In the genomic region with DNA sequence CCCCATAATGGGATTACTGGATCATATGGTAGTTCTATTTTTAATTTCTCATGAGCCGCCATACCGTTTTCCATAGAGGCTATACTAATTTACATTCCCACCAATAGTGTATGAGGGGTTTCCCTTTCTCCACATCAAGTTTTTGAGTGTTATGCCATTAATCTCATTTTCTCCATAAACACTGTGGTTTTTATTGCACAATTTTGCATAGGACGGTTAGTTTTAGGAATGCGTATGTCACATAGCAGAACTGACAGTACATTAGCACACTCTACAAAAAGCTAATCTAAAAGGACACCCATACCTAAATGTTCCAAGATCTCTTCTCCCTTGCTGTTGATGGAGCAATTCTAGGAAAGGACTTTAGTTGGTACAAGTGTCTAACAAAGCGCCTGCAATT, we compare ENCODE assay signal across 18 cellular contexts. TPM values are rescaled to one million over a fixed set of nuclear protein-coding genes. Genes with fewer than 3 reads are reported as not detected.
DNase-seq lines count a peak whose midpoint lies in the region; ATAC-seq, FAIRE-seq and TF ChIP-seq lines count a peak whose summit lies in the region.
"Had no signal": no experiment of that assay in that cellular context is flagged by ENCODE, and none has a peak within 500 bp of the region (broad histone marks: within the 10 kb centered on the region; RNA-seq: fewer than 3 reads in every experiment).

No MANE protein-coding gene starts in this region.

- intact Hi-C loops in MCF 10A (cut with micrococcal nuclease) (no loop called here), mammary epithelial cell (cut with micrococcal nuclease) (no loop called here), K562 (cut with micrococcal nuclease) (no loop called here), posterior vena cava (cut with DNase I) (no loop called here)

- no peak for ATAC-seq in K562
- no peak for ATAC-seq in stimulated activated effector memory CD8-positive, alpha-beta T cell treated with anti-CD3 and anti-CD28 coated beads, Interleukin-12 subunit alpha, Interleukin-12 subunit beta, amount 100 ng/mL, for 72 hours
- ATAC-seq in HG03432 (IDR thresholded peaks at IDR 0.05; ENCODE audit: unreplicated experiment), result no peak
- ATAC-seq: SK-N-SH treated with all-trans-retinoic acid at 6 μM for 48 hours had no signal

- no peak overlapping the region for H2AFZ ChIP-seq in mammary epithelial cell (ENCODE audit: low read depth, low read length)
- no peak overlapping the region for H2AFZ ChIP-seq in K562 (ENCODE audit: low read depth, low read length)

- TF ChIP-seq CTCF in MCF 10A (IDR thresholded peaks at IDR 0.05; ENCODE audit: unreplicated experiment) (no peak), mammary epithelial cell (conservative IDR thresholded peaks at IDR 0.05 in 1 of 2, IDR thresholded peaks at IDR 0.05 in 1 of 2; ENCODE audit: extremely low read depth in 1 of 2, insufficient read depth in 1 of 2, low read depth in 1 of 2, low read length in 2 of 2) (no peak), K562 (IDR thresholded peaks at IDR 0.05 in 2 of 3, conservative IDR thresholded peaks at IDR 0.05 in 1 of 3; ENCODE audit: insufficient read depth in 2 of 3, low read depth in 1 of 3, low read length in 3 of 3) (no peak)

- no peak for FAIRE-seq in K562 (lab: Jason Lieb, UNC)
- FAIRE-seq: GM12891, RCC 7860 had no signal

- peaks cover 72% of the 10 kb centered on the region for H3K79me2 ChIP-seq in mammary epithelial cell (ENCODE audit: insufficient read depth, low read length)
- H3K79me2 ChIP-seq in K562 (ENCODE audit: control insufficient read depth, insufficient read depth, low read length), result peaks cover 75% of the 10 kb centered on the region

- no peak for TF ChIP-seq EP300 in K562 (IDR thresholded peaks at IDR 0.05; ENCODE audit: low read length)

- H3K27ac Mint-ChIP-seq in MCF 10A (ENCODE audit: low read depth, unreplicated experiment), result no peak overlapping the region
- H3K27ac Mint-ChIP-seq in stimulated activated effector memory CD8-positive, alpha-beta T cell treated with anti-CD3 and anti-CD28 coated beads, Interleukin-12 subunit alpha, Interleukin-12 subunit beta, amount 100 ng/mL, for 72 hours, result peak overlapping the region; percentile 5

- WGBS in mammary epithelial cell (ENCODE audit: low coverage, missing lambda C conversion rate), result 86% methylated on average over 5 of the region's 5 CpGs
- WGBS in K562 (ENCODE audit: insufficient coverage, low coverage, missing lambda C conversion rate), result 91% methylated on average over 5 of the region's 5 CpGs

- dilution Hi-C loops in mammary epithelial cell (cut with HindIII; ENCODE audit: low sequenced_read_pairs), result no loop called here

- H3K4me3 ChIP-seq in mammary epithelial cell (replicated peaks in 1 of 3; ENCODE audit: insufficient read depth in 1 of 3, low read depth in 2 of 3, low read length in 3 of 3), result no peak overlapping the region
- no peak overlapping the region for H3K4me3 ChIP-seq in K562
- H3K4me3 ChIP-seq: BLaER1 treated with 17β-estradiol and CSF1 and Interleukin-3, amounts not matched to agents 10 nM and 100 nM had no signal

- H3K4me1 ChIP-seq in mammary epithelial cell (ENCODE audit: insufficient read depth, low read length), result peaks cover 6% of the 10 kb centered on the region
- peaks cover 4% of the 10 kb centered on the region in 2 experiments; a peak in 3 of 5 replicates for H3K4me1 ChIP-seq in K562 (replicated peaks in 1 of 2; ENCODE audit: control insufficient read depth in 2 of 2, insufficient read depth in 2 of 2, low read length in 2 of 2)

- DNase-seq in MCF 10A (ENCODE audit: unreplicated experiment) (peak; percentile 51), mammary epithelial cell (no peak), NCI-H526 (lab: John Stamatoyannopoulos, UW) (peak; percentile 28 to 30), K562 (ENCODE audit: extremely low read depth in 1 of 4, low spot score in 3 of 4) (no peak), NCI-H1417 (lab: John Stamatoyannopoulos, UW) (no peak), posterior vena cava (ENCODE audit: low spot score) (no peak)
- no peak for DNase-seq in stimulated activated effector memory CD8-positive, alpha-beta T cell treated with anti-CD3 and anti-CD28 coated beads, Interleukin-12 subunit alpha, Interleukin-12 subunit beta, amount 100 ng/mL, for 72 hours (ENCODE audit: low spot score in 2 of 2)
- DNase-seq: DND-41, GF-D8, NCI-H1092, NCI-H2081 treated with DMSO at 0.1 percent for 48 hours, NCI-H510A, Right ventricle myocardium superior had no signal

- in situ Hi-C loops in mammary epithelial cell (cut with MboI; ENCODE audit: low sequenced_read_pairs in 2 of 2), result no loop called here
- in situ Hi-C loops in K562 (cut with MboI), result no loop called here

- peaks cover 22% of the 10 kb centered on the region for H3K4me1 Mint-ChIP-seq in MCF 10A (ENCODE audit: insufficient read depth, unreplicated experiment)
- H3K4me1 Mint-ChIP-seq in stimulated activated effector memory CD8-positive, alpha-beta T cell treated with anti-CD3 and anti-CD28 coated beads, Interleukin-12 subunit alpha, Interleukin-12 subunit beta, amount 100 ng/mL, for 72 hours, result peaks cover 48% of the 10 kb centered on the region

- BruUV-seq in MCF 10A (replicated peaks; lab: Mats Ljungman, UMichigan), result no TSS peak
- BruUV-seq in mammary epithelial cell (replicated peaks; lab: Mats Ljungman, UMichigan), result no TSS peak
- no TSS peak for BruUV-seq in K562 (replicated peaks; lab: Mats Ljungman, UMichigan)

- H3K4me2 ChIP-seq in mammary epithelial cell (ENCODE audit: insufficient read depth, low read depth, low read length) (no peak overlapping the region), K562 (ENCODE audit: insufficient read depth, low read length) (no peak overlapping the region)
- H3K4me2 ChIP-seq: BLaER1 treated with 17β-estradiol and CSF1 and Interleukin-3, amounts not matched to agents 10 nM and 100 nM had no signal

- CTCF ChIA-PET in MCF 10A (lab: Yijun Ruan, JAX) (no interaction called here), mammary epithelial cell (lab: Charles Lee; ENCODE audit: low non-redundant PET) (no interaction called here), K562 (lab: Yijun Ruan, JAX; ENCODE audit: low intra/inter-chr PET ratio) (no interaction called here)

- TF ChIP-seq RAD21 in K562 (CRISPR knock-in tag; conservative IDR thresholded peaks at IDR 0.05 in 1 of 2, IDR thresholded peaks at IDR 0.05 in 1 of 2), result no peak

- H3K9me3 ChIP-seq in mammary epithelial cell (replicated peaks; ENCODE audit: insufficient read depth, low read length) (no peaks in the 10 kb centered on the region), K562 (replicated peaks; ENCODE audit: control insufficient read depth, insufficient read depth, low read depth, low read length) (no peaks in the 10 kb centered on the region)

- H3K9me3 Mint-ChIP-seq in MCF 10A (ENCODE audit: unreplicated experiment), result peaks cover 8% of the 10 kb centered on the region
- H3K9me3 Mint-ChIP-seq in stimulated activated effector memory CD8-positive, alpha-beta T cell treated with anti-CD3 and anti-CD28 coated beads, Interleukin-12 subunit alpha, Interleukin-12 subunit beta, amount 100 ng/mL, for 72 hours, result no peaks in the 10 kb centered on the region

- H3K9ac ChIP-seq in mammary epithelial cell (ENCODE audit: insufficient read depth, low read length) (no peak overlapping the region), K562 (ENCODE audit: insufficient read depth in 1 of 2, low read depth in 2 of 2, low read length in 2 of 2) (no peak overlapping the region)
- H3K9ac ChIP-seq: BLaER1 treated with 17β-estradiol and CSF1 and Interleukin-3, amounts not matched to agents 10 nM and 100 nM had no signal

- H3K36me3 Mint-ChIP-seq in MCF 10A (ENCODE audit: insufficient read depth, unreplicated experiment), result peaks cover 53% of the 10 kb centered on the region
- peaks cover 82% of the 10 kb centered on the region for H3K36me3 Mint-ChIP-seq in stimulated activated effector memory CD8-positive, alpha-beta T cell treated with anti-CD3 and anti-CD28 coated beads, Interleukin-12 subunit alpha, Interleukin-12 subunit beta, amount 100 ng/mL, for 72 hours

- H4K20me1 ChIP-seq in mammary epithelial cell (ENCODE audit: insufficient read depth, low read length), result no peaks in the 10 kb centered on the region
- H4K20me1 ChIP-seq in K562 (replicated peaks; ENCODE audit: control insufficient read depth, insufficient read depth, low read length), result 0 out of 2 replicates have a peak, but pooled peaks cover 5% of the 10 kb centered on the region

- H3K27me3 Mint-ChIP-seq in MCF 10A (ENCODE audit: insufficient read depth, unreplicated experiment), result no peaks in the 10 kb centered on the region

- H3K36me3 ChIP-seq in mammary epithelial cell (ENCODE audit: insufficient read depth, low read length) (peaks cover 7% of the 10 kb centered on the region), K562 (ENCODE audit: control insufficient read depth, insufficient read depth, low read length) (peaks cover 50% of the 10 kb centered on the region)

- POLR2A ChIA-PET in MCF 10A (lab: Yijun Ruan, JAX), result no interaction called here
- POLR2A ChIA-PET in K562 (lab: Yijun Ruan, JAX), result no interaction called here

- no peaks in the 10 kb centered on the region for H3K9me1 ChIP-seq in K562 (ENCODE audit: control insufficient read depth, insufficient read depth, low read length)

- H3K27me3 ChIP-seq in mammary epithelial cell (ENCODE audit: insufficient read depth, low read length), result no peaks in the 10 kb centered on the region
- no peaks in the 10 kb centered on the region for H3K27me3 ChIP-seq in K562 (ENCODE audit: control insufficient read depth in 2 of 2, insufficient read depth in 2 of 2, low read length in 2 of 2)
- H3K27me3 ChIP-seq: BLaER1 treated with 17β-estradiol and CSF1 and Interleukin-3, amounts not matched to agents 10 nM and 100 nM had no signal

- no peak for TF ChIP-seq POLR2A in K562 (conservative IDR thresholded peaks at IDR 0.05)

- H3K27ac ChIP-seq in mammary epithelial cell (ENCODE audit: insufficient read depth, low read depth, low read length) (no peak overlapping the region), K562 (ENCODE audit: extremely low read depth, low read depth, low read length) (no peak overlapping the region)
- H3K27ac ChIP-seq: BLaER1 treated with 17β-estradiol and CSF1 and Interleukin-3, amounts not matched to agents 10 nM and 100 nM had no signal

- no peak overlapping the region for H3K4me3 Mint-ChIP-seq in MCF 10A (ENCODE audit: unreplicated experiment)
- H3K4me3 Mint-ChIP-seq in stimulated activated effector memory CD8-positive, alpha-beta T cell treated with anti-CD3 and anti-CD28 coated beads, Interleukin-12 subunit alpha, Interleukin-12 subunit beta, amount 100 ng/mL, for 72 hours, result no peak overlapping the region

RNA-seq across cellular contexts. Expression of a gene that starts 32.5 kb away (rescaled TPM):
- total RNA-seq in MCF 10A (2022) (52.8 and 66.5 TPM in 2 replicates), mammary epithelial cell (10 to 100 TPM; 64.3 to 68.8 TPM), K562 (2014; rRNA removed) (74.3 and 93.2 TPM in 2 replicates), K562 (2014; rRNA removed; fragmentation: Illumina TruSeq; extraction: Trizol) (150 and 171 TPM in 2 replicates), K562 (2015; rRNA removed; fragmentation: Illumina TruSeq; extraction: Trizol) (106 and 116 TPM in 2 replicates), K562 (2021) (92.7 and 95.3 TPM in 2 replicates), posterior vena cava (10 to 100 TPM; 52.7 to 85.2 TPM)
- polyA plus RNA-seq in mammary epithelial cell (61.4 TPM), K562 (2011; rRNA removed) (230 and 239 TPM in 2 replicates), K562 (2014; fragmentation: Illumina TruSeq; extraction: Trizol) (141 and 167 TPM in 2 replicates), K562 (2014; fragmentation: Nextera tagmentation; extraction: Ambion mirVana) (10 to 100 TPM; 91.5 to 95.0 TPM), K562 (2014; rRNA removed) (89.7 and 98.0 TPM in 2 replicates)
- polyA minus RNA-seq in mammary epithelial cell, result 18.0 TPM
- 52.8 and 147 TPM in 2 replicates for total RNA-seq in K562 (2011; cell fraction: chromatin; rRNA removed; ENCODE audit: low replicate concordance)
- total RNA-seq in K562 (2011; cell fraction: nucleolus; rRNA removed), result 22.5 and 30.5 TPM in 2 replicates
- total RNA-seq in K562 (2011; cell fraction: nucleoplasm; rRNA removed), result 54.0 and 61.3 TPM in 2 replicates
- 43.0 and 108 TPM in 2 replicates for polyA plus RNA-seq in K562 (2011; cell fraction: cytosol; rRNA removed)
- 39.8 and 79.6 TPM in 2 replicates for polyA plus RNA-seq in K562 (2011; cell fraction: nucleus; rRNA removed)
- polyA plus RNA-seq in K562 (2012), result 91.7 and 100 TPM in 2 replicates
- polyA minus RNA-seq in K562 (2011; rRNA and poly(A)+ RNA removed), result 346 and 409 TPM in 2 replicates
- polyA minus RNA-seq in K562 (2011; cell fraction: cytosol; rRNA and poly(A)+ RNA removed), result 60.3 and 90.3 TPM in 2 replicates
- polyA minus RNA-seq in K562 (2011; cell fraction: nucleus; rRNA and poly(A)+ RNA removed), result 34.6 and 73.8 TPM in 2 replicates

Comparison
In these comparisons a context has a peak if more than half of its experiments do, and no peak if none do; other contexts are left out.
1. DNase-seq: peak in MCF 10A (single experiment) and NCI-H526 (2 of 2); none in mammary epithelial cell (single experiment), K562 (0 of 4), stimulated activated effector memory CD8-positive, alpha-beta T cell treated with anti-CD3 and anti-CD28 coated beads, Interleukin-12 subunit alpha, Interleukin-12 subunit beta, amount 100 ng/mL, for 72 hours (0 of 2), NCI-H1417 (0 of 3) and posterior vena cava (single experiment).